1 cellular context compared by ENCODE assay signal in the genomic region with DNA sequence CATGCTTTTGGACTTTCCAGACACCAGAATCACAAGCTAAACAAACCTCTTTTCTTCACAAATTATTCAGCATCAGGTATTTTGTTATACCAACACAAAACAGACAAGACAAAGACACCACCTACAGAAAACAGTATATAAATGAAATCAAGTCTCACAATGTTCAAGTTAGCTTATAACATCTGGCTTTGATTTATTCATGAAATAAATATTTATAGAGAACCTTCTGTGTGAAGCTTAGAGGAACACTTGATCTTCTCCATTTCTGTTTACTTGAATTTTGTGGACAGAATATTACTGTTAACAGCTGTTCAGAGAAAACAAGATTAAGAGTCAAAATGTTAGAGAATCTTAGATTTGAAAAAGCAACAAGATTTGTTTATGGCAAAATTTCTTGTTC.
TF ChIP-seq lines count a peak whose summit lies in the region.

No MANE protein-coding gene starts in this region.

TF ChIP-seq in IMR-90, 13 proteins besides CTCF, POLR2A, EP300 and RAD21 (continued from another document):
- TF ChIP-seq CEBPB (IDR thresholded peaks at IDR 0.05; ENCODE audit: low read depth, low read length) (no peak), CHD1 (IDR thresholded peaks at IDR 0.05; ENCODE audit: low read depth, low read length) (no peak), BHLHE40 (IDR thresholded peaks at IDR 0.05; ENCODE audit: low read depth, low read length) (no peak), RFX5 (IDR thresholded peaks at IDR 0.05; ENCODE audit: low read depth, low read length) (no peak), MAFK (IDR thresholded peaks at IDR 0.05; ENCODE audit: low read depth, low read length) (no peak), FOS (IDR thresholded peaks at IDR 0.05; ENCODE audit: low read depth, low read length) (no peak), MAZ (IDR thresholded peaks at IDR 0.05; ENCODE audit: borderline replicate concordance, low read depth, low read length) (no peak)
- TF ChIP-seq, protein P1, sequence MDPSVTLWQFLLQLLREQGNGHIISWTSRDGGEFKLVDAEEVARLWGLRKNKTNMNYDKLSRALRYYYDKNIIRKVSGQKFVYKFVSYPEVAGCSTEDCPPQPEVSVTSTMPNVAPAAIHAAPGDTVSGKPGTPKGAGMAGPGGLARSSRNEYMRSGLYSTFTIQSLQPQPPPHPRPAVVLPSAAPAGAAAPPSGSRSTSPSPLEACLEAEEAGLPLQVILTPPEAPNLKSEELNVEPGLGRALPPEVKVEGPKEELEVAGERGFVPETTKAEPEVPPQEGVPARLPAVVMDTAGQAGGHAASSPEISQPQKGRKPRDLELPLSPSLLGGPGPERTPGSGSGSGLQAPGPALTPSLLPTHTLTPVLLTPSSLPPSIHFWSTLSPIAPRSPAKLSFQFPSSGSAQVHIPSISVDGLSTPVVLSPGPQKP (IDR thresholded peaks at IDR 0.05; ENCODE audit: borderline replicate concordance, low read depth, low read length), result no peak
- TF ChIP-seq, protein P2, sequence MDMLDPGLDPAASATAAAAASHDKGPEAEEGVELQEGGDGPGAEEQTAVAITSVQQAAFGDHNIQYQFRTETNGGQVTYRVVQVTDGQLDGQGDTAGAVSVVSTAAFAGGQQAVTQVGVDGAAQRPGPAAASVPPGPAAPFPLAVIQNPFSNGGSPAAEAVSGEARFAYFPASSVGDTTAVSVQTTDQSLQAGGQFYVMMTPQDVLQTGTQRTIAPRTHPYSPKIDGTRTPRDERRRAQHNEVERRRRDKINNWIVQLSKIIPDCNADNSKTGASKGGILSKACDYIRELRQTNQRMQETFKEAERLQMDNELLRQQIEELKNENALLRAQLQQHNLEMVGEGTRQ (IDR thresholded peaks at IDR 0.05; ENCODE audit: low read depth, low read length), result no peak
